Comparison of ENCODE assay signal across 27 cellular contexts in genomic region chr19:49255674-49256073, GRCh38.
"Had no signal": no experiment of that assay in that cellular context is flagged by ENCODE, and none has a peak within 500 bp of the region (broad histone marks: within the 10 kb centered on the region; RNA-seq: fewer than 3 reads in every experiment).

No MANE protein-coding gene starts in this region.

- H3K9me3 ChIP-seq: testis had no signal

- ATAC-seq: effector memory CD8-positive, alpha-beta T cell; left lung; mucosa of descending colon; natural killer cell treated with Interleukin-12 subunit alpha and Interleukin-12 subunit beta and Interleukin-15 and Interleukin-18, amount 100 ng/mL, for 72 hours; stimulated activated effector memory CD8-positive, alpha-beta T cell treated with anti-CD3 and anti-CD28 coated beads, Interleukin-12 subunit alpha, Interleukin-12 subunit beta, amount 100 ng/mL, for 72 hours had no signal

- H3K4me3 ChIP-seq: esophagus squamous epithelium, hepatocyte, left lung, lower lobe of right lung, mucosa of descending colon, sigmoid colon, testis, tibial nerve, upper lobe of left lung had no signal

- DNase-seq: cerebellar nuclear complex; cortex of kidney; effector memory CD8-positive, alpha-beta T cell; erythroblast; esophagus squamous epithelium; foreskin melanocyte; kidney; left lung; lower lobe of right lung; mucosa of descending colon; naive B cell; sigmoid colon; stimulated activated CD4-positive, alpha-beta T cell treated with anti-CD3 and anti-CD28 coated beads, Interleukin-2, amount 100 ng/mL, for 24 hours; stimulated activated CD4-positive, alpha-beta T cell treated with anti-CD3 and anti-CD28 coated beads, Interleukin-4, amount 100 ng/mL, for 24 hours; stimulated activated naive CD4-positive, alpha-beta T cell treated with Interleukin-2 at 50 U/mL for 16 hours; substantia nigra; testis; upper lobe of left lung had no signal

- H3K4me1 ChIP-seq: esophagus squamous epithelium, left lung, lower lobe of right lung, parathyroid adenoma, sigmoid colon, testis, tibial nerve, upper lobe of left lung had no signal

- H3K36me3 ChIP-seq: esophagus squamous epithelium, left lung, lower lobe of right lung, sigmoid colon, tibial nerve, upper lobe of left lung had no signal

- H3K4me1 Mint-ChIP-seq: memory B cell; mesothelial cell of epicardium; naive B cell; neural crest cell; stimulated activated effector memory CD8-positive, alpha-beta T cell treated with anti-CD3 and anti-CD28 coated beads, Interleukin-12 subunit alpha, Interleukin-12 subunit beta, amount 100 ng/mL, for 72 hours had no signal

- H3K27ac ChIP-seq: esophagus squamous epithelium, hepatocyte, left lung, lower lobe of right lung, parathyroid adenoma, sigmoid colon, testis, tibial nerve, upper lobe of left lung had no signal

- H3K27ac Mint-ChIP-seq: memory B cell; mesothelial cell of epicardium; natural killer cell treated with Interleukin-12 subunit alpha and Interleukin-12 subunit beta and Interleukin-15 and Interleukin-18, amount 100 ng/mL, for 72 hours; progenitor cell of endocrine pancreas; stimulated activated effector memory CD8-positive, alpha-beta T cell treated with anti-CD3 and anti-CD28 coated beads, Interleukin-12 subunit alpha, Interleukin-12 subunit beta, amount 100 ng/mL, for 72 hours had no signal

- H3K4me3 Mint-ChIP-seq: effector memory CD8-positive, alpha-beta T cell; memory B cell; mesothelial cell of epicardium; naive B cell; natural killer cell treated with Interleukin-12 subunit alpha and Interleukin-12 subunit beta and Interleukin-15 and Interleukin-18, amount 100 ng/mL, for 72 hours; neural crest cell; stimulated activated effector memory CD8-positive, alpha-beta T cell treated with anti-CD3 and anti-CD28 coated beads, Interleukin-12 subunit alpha, Interleukin-12 subunit beta, amount 100 ng/mL, for 72 hours had no signal

- H3K27me3 ChIP-seq: esophagus squamous epithelium, hepatocyte, left lung, testis, tibial nerve, upper lobe of left lung had no signal
